ENCODE assay signal across 9 cellular contexts in genomic region chr5:23013395-23013994, GRCh38.
A peak's percentile ranks its signal among the peaks of the same experiment; 100 is the strongest.
DNase-seq lines count a peak whose midpoint lies in the region; ATAC-seq and TF ChIP-seq lines count a peak whose summit lies in the region.
"Had no signal": no experiment of that assay in that cellular context is flagged by ENCODE, and none has a peak within 500 bp of the region (broad histone marks: within the 10 kb centered on the region; RNA-seq: fewer than 3 reads in every experiment).

No MANE protein-coding gene starts in this region.

- intact Hi-C loops in activated T-helper 2 cell treated with anti-CD3 and anti-CD28 coated beads, Interferon-gamma antibody, Interleukin-2, Interleukin-4, amounts not matched to agents 10 μg/mL and 5 μg/mL and 100 μg/mL, durations not matched to agents 14 hours and 24 hours and 36 hours (cut with micrococcal nuclease): no loop called here
- intact Hi-C loops in adrenal gland (cut with DNase I): no loop called here

- ATAC-seq in CD4-positive, CD25-positive, alpha-beta regulatory T cell (ENCODE audit: low read depth in 2 of 2): no peak
- no peak for ATAC-seq in HG03135 (IDR thresholded peaks at IDR 0.05; ENCODE audit: unreplicated experiment)
- ATAC-seq: gastrocnemius medialis had no signal

- no peaks in the 10 kb centered on the region for H3K9me2 ChIP-seq in Loucy (replicated peaks; ENCODE audit: low read depth, low read length)

- H3K27ac Mint-ChIP-seq in CD4-positive, CD25-positive, alpha-beta regulatory T cell: no peak overlapping the region
- H3K27ac Mint-ChIP-seq in activated T-helper 2 cell treated with anti-CD3 and anti-CD28 coated beads, Interferon-gamma antibody, Interleukin-2, Interleukin-4, amounts not matched to agents 10 μg/mL and 5 μg/mL and 100 μg/mL, durations not matched to agents 14 hours and 24 hours and 36 hours: no peak overlapping the region

- no peaks in the 10 kb centered on the region for H3K4me1 ChIP-seq in CD4-positive, CD25-positive, alpha-beta regulatory T cell (ENCODE audit: control insufficient read depth, insufficient read depth, low read length, poor library complexity, severe bottlenecking)
- H3K4me1 ChIP-seq in Loucy (ENCODE audit: insufficient read depth, low read length, poor library complexity, severe bottlenecking) (peaks cover 5% of the 10 kb centered on the region), mucosa of rectum (ENCODE audit: control insufficient read depth in 2 of 2, insufficient read depth in 2 of 2, low read length in 2 of 2) (no peaks in the 10 kb centered on the region), adrenal gland (replicated peaks in 1 of 2) (no peaks in the 10 kb centered on the region)
- H3K4me1 ChIP-seq: gastrocnemius medialis had no signal

- H3K36me3 ChIP-seq in CD4-positive, CD25-positive, alpha-beta regulatory T cell (ENCODE audit: control insufficient read depth, insufficient read depth, low read length): no peaks in the 10 kb centered on the region
- H3K36me3 ChIP-seq in Loucy (ENCODE audit: insufficient read depth, low read length): no peaks in the 10 kb centered on the region
- H3K36me3 ChIP-seq in mucosa of rectum (ENCODE audit: control insufficient read depth in 2 of 2, insufficient read depth in 2 of 2, low read length in 2 of 2): no peaks in the 10 kb centered on the region
- H3K36me3 ChIP-seq in adrenal gland (replicated peaks in 1 of 2): no peaks in the 10 kb centered on the region
- H3K36me3 ChIP-seq: gastrocnemius medialis had no signal

- no peaks in the 10 kb centered on the region for H3K36me3 Mint-ChIP-seq in CD4-positive, CD25-positive, alpha-beta regulatory T cell
- H3K36me3 Mint-ChIP-seq in activated T-helper 2 cell treated with anti-CD3 and anti-CD28 coated beads, Interferon-gamma antibody, Interleukin-2, Interleukin-4, amounts not matched to agents 10 μg/mL and 5 μg/mL and 100 μg/mL, durations not matched to agents 14 hours and 24 hours and 36 hours (ENCODE audit: low read depth): no peaks in the 10 kb centered on the region

- H3K9ac ChIP-seq in Loucy (ENCODE audit: low read depth, low read length, poor library complexity, severe bottlenecking) (peak overlapping the region; percentile 53), mucosa of rectum (ENCODE audit: low read depth in 1 of 2, low read length in 2 of 2) (no peak overlapping the region)

- no peaks in the 10 kb centered on the region for H3F3A ChIP-seq in Loucy (ENCODE audit: low read depth)

- peak overlapping the region; percentile 91 for H2AFZ ChIP-seq in Loucy (ENCODE audit: low read length)

- no peak for TF ChIP-seq POLR2A in adrenal gland (IDR thresholded peaks at IDR 0.05)

- peaks cover 0 to 6% (median 3%) of the 10 kb centered on the region in 7 donors for H3K9me3 Mint-ChIP-seq in CD4-positive, CD25-positive, alpha-beta regulatory T cell
- H3K9me3 Mint-ChIP-seq in activated T-helper 2 cell treated with anti-CD3 and anti-CD28 coated beads, Interferon-gamma antibody, Interleukin-2, Interleukin-4, amounts not matched to agents 10 μg/mL and 5 μg/mL and 100 μg/mL, durations not matched to agents 14 hours and 24 hours and 36 hours: peaks cover 10% of the 10 kb centered on the region

- H3K4me3 ChIP-seq in CD4-positive, CD25-positive, alpha-beta regulatory T cell (ENCODE audit: low read depth, low read length): peak overlapping the region; percentile 16
- H3K4me3 ChIP-seq in Loucy (ENCODE audit: low read length, poor library complexity, severe bottlenecking) (peak overlapping the region; percentile 69), mucosa of rectum (ENCODE audit: low read length in 2 of 2) (peak overlapping the region; percentile 37 to 41), adrenal gland (peak overlapping the region in 2 of 4 donors; percentile 2 to 62)
- H3K4me3 ChIP-seq: gastrocnemius medialis had no signal

- peak overlapping the region in 3 of 4 donors; percentile 62 to 85 (median 70) for H3K4me3 Mint-ChIP-seq in CD4-positive, CD25-positive, alpha-beta regulatory T cell
- peak overlapping the region; percentile 64 for H3K4me3 Mint-ChIP-seq in activated T-helper 2 cell treated with anti-CD3 and anti-CD28 coated beads, Interferon-gamma antibody, Interleukin-2, Interleukin-4, amounts not matched to agents 10 μg/mL and 5 μg/mL and 100 μg/mL, durations not matched to agents 14 hours and 24 hours and 36 hours (ENCODE audit: low read depth)

- peaks cover 2 to 4% of the 10 kb centered on the region in 2 experiments for H3K9me3 ChIP-seq in CD4-positive, CD25-positive, alpha-beta regulatory T cell (ENCODE audit: control insufficient read depth in 2 of 2, low read length in 2 of 2)
- no peaks in the 10 kb centered on the region for H3K9me3 ChIP-seq in Loucy (ENCODE audit: insufficient read depth, low read depth, low read length)
- no peaks in the 10 kb centered on the region for H3K9me3 ChIP-seq in mucosa of rectum (ENCODE audit: control insufficient read depth in 2 of 2, low read length in 2 of 2)
- no peaks in the 10 kb centered on the region for H3K9me3 ChIP-seq in adrenal gland (replicated peaks in 1 of 3)
- H3K9me3 ChIP-seq: gastrocnemius medialis had no signal

- no peaks in the 10 kb centered on the region for H3K27me3 ChIP-seq in CD4-positive, CD25-positive, alpha-beta regulatory T cell (ENCODE audit: control insufficient read depth, insufficient read depth, low read length)
- H3K27me3 ChIP-seq in Loucy (ENCODE audit: insufficient read depth, low read length, poor library complexity, severe bottlenecking): no peaks in the 10 kb centered on the region
- H3K27me3 ChIP-seq in mucosa of rectum (ENCODE audit: control insufficient read depth in 2 of 2, insufficient read depth in 2 of 2, low read length in 2 of 2): no peaks in the 10 kb centered on the region
- no peaks in the 10 kb centered on the region for H3K27me3 ChIP-seq in adrenal gland
- H3K27me3 ChIP-seq: gastrocnemius medialis had no signal

- no peaks in the 10 kb centered on the region for H4K20me1 ChIP-seq in Loucy (ENCODE audit: insufficient read depth, low read length, poor library complexity, severe bottlenecking)

- peak overlapping the region; percentile 74 for H3K4me2 ChIP-seq in Loucy (ENCODE audit: low read depth, low read length, poor library complexity, severe bottlenecking)

- no peak for DNase-seq in CD4-positive, CD25-positive, alpha-beta regulatory T cell
- DNase-seq in activated T-helper 2 cell treated with anti-CD3 and anti-CD28 coated beads, Interferon-gamma antibody, Interleukin-2, Interleukin-4, amounts not matched to agents 10 μg/mL and 5 μg/mL and 100 μg/mL, durations not matched to agents 14 hours and 24 hours and 36 hours (ENCODE audit: low spot score): no peak
- DNase-seq in adrenal gland (no peak), SW480 (ENCODE audit: low spot score) (no peak)
- DNase-seq in activated effector memory CD4-positive, alpha-beta T cell treated with anti-CD3 and anti-CD28 coated beads, Interleukin-2, amount 50 U/mL, for 16 hours: no peak
- DNase-seq: gastrocnemius medialis had no signal

- no peak overlapping the region for H3K27ac ChIP-seq in CD4-positive, CD25-positive, alpha-beta regulatory T cell (ENCODE audit: insufficient read depth, low read length, poor library complexity, severe bottlenecking)
- H3K27ac ChIP-seq in mucosa of rectum (ENCODE audit: low read depth in 2 of 2, low read length in 2 of 2) (no peak overlapping the region), adrenal gland (no peak overlapping the region)
- H3K27ac ChIP-seq: gastrocnemius medialis had no signal

- H3K4me1 Mint-ChIP-seq in CD4-positive, CD25-positive, alpha-beta regulatory T cell: peaks cover 0 to 3% (median 0%) of the 10 kb centered on the region in 4 donors
- H3K4me1 Mint-ChIP-seq in activated T-helper 2 cell treated with anti-CD3 and anti-CD28 coated beads, Interferon-gamma antibody, Interleukin-2, Interleukin-4, amounts not matched to agents 10 μg/mL and 5 μg/mL and 100 μg/mL, durations not matched to agents 14 hours and 24 hours and 36 hours (ENCODE audit: low read depth): no peaks in the 10 kb centered on the region

- WGBS in adrenal gland, 4 donors: 26 to 28% (median 27%) methylated on average over 4 of the region's 4 CpGs

- no peaks in the 10 kb centered on the region for H3K79me2 ChIP-seq in Loucy (ENCODE audit: insufficient read depth, low read length)

- TF ChIP-seq CTCF in Loucy (conservative IDR thresholded peaks at IDR 0.05; ENCODE audit: low read length) (no peak), adrenal gland (IDR thresholded peaks at IDR 0.05) (no peak)

- no peaks in the 10 kb centered on the region for H3K27me3 Mint-ChIP-seq in CD4-positive, CD25-positive, alpha-beta regulatory T cell
- no peaks in the 10 kb centered on the region for H3K27me3 Mint-ChIP-seq in activated T-helper 2 cell treated with anti-CD3 and anti-CD28 coated beads, Interferon-gamma antibody, Interleukin-2, Interleukin-4, amounts not matched to agents 10 μg/mL and 5 μg/mL and 100 μg/mL, durations not matched to agents 14 hours and 24 hours and 36 hours (ENCODE audit: low read depth)
